ENCODE assay signal across 16 cellular contexts in genomic region chr12:42593781-42594322, GRCh38.
"Had no signal": no experiment of that assay in that cellular context is flagged by ENCODE, and none has a peak within 500 bp of the region (broad histone marks: within the 10 kb centered on the region; RNA-seq: fewer than 3 reads in every experiment).

No MANE protein-coding gene starts in this region.

- H3K4me3 Mint-ChIP-seq: natural killer cell; neural crest cell; stimulated activated memory B cell treated with anti-CD40 and anti-IgM and Interleukin-4, amounts not matched to agents 10 μg/mL and 1 μg/mL and 100 μg/mL, for 72 hours; stimulated activated naive CD8-positive, alpha-beta T cell treated with anti-CD3 and anti-CD28 coated beads, Interleukin-15, Interleukin-2, amounts not matched to agents 100 ng/mL and 50 ng/mL, for 24 hours had no signal

- FAIRE-seq: kidney had no signal

- H3K27me3 ChIP-seq: right atrium auricular region, tibial artery, vagina had no signal

- H3K36me3 Mint-ChIP-seq: natural killer cell; stimulated activated memory B cell treated with anti-CD40 and anti-IgM and Interleukin-4, amounts not matched to agents 10 μg/mL and 1 μg/mL and 100 μg/mL, for 72 hours had no signal

- DNase-seq: colonic mucosa; dermis blood vessel endothelial cell; foreskin keratinocyte; kidney; left cardiac atrium; mesendoderm; natural killer cell; posterior cingulate gyrus; stimulated activated CD4-positive, alpha-beta T cell treated with anti-CD3 and anti-CD28 coated beads, Interleukin-4, amount 100 ng/mL, for 1 hour; tibial artery; upper lobe of right lung had no signal

- H3K36me3 ChIP-seq: colonic mucosa, right atrium auricular region, tibial artery, upper lobe of right lung, vagina had no signal

- ATAC-seq: foreskin keratinocyte; left cardiac atrium; natural killer cell; stimulated activated memory B cell treated with anti-CD40 and anti-IgM and Interleukin-4, amounts not matched to agents 10 μg/mL and 1 μg/mL and 100 μg/mL, for 72 hours; upper lobe of right lung had no signal

- H3K4me1 ChIP-seq: colonic mucosa, foreskin keratinocyte had no signal

- H3K27ac ChIP-seq: colonic mucosa, foreskin keratinocyte, right atrium auricular region, tibial artery, upper lobe of right lung, vagina had no signal

- H3K9me3 ChIP-seq: colonic mucosa, right atrium auricular region, tibial artery, upper lobe of right lung, vagina had no signal

- H3K27ac Mint-ChIP-seq: natural killer cell; stimulated activated memory B cell treated with anti-CD40 and anti-IgM and Interleukin-4, amounts not matched to agents 10 μg/mL and 1 μg/mL and 100 μg/mL, for 72 hours; stimulated activated naive CD8-positive, alpha-beta T cell treated with anti-CD3 and anti-CD28 coated beads, Interleukin-15, Interleukin-2, amounts not matched to agents 100 ng/mL and 50 ng/mL, for 24 hours had no signal

- H3K9me3 Mint-ChIP-seq: neural crest cell; stimulated activated memory B cell treated with anti-CD40 and anti-IgM and Interleukin-4, amounts not matched to agents 10 μg/mL and 1 μg/mL and 100 μg/mL, for 72 hours; stimulated activated naive CD8-positive, alpha-beta T cell treated with anti-CD3 and anti-CD28 coated beads, Interleukin-15, Interleukin-2, amounts not matched to agents 100 ng/mL and 50 ng/mL, for 24 hours had no signal

- H3K4me3 ChIP-seq: colonic mucosa, right atrium auricular region, tibial artery, upper lobe of right lung, vagina had no signal
